8 cellular contexts compared by ENCODE assay signal in the genomic region with DNA sequence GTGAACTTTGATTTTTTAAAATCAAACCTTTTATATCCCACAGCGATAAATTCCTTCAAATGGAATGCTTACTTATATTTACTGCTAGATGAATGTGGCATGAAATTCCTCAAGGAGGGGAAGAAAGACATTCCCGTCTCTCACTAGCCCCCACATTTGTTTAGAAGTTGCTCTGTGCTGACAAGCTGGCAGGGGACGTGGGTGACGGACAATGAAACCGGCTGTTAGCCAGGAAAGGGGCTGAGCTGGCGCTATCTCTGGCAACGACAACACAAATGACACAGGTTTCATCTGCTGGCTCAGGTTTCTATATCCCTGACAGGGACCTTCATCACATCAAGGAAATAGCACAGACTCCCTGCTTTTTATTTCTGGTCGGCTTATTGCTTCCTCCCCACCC.
"Had no signal": no experiment of that assay in that cellular context is flagged by ENCODE, and none has a peak within 500 bp of the region (broad histone marks: within the 10 kb centered on the region; RNA-seq: fewer than 3 reads in every experiment).

No MANE protein-coding gene starts in this region.

- H3K4me3 ChIP-seq: skin epidermis had no signal

- H3K27ac ChIP-seq: skin epidermis, VCaP had no signal

- DNase-seq: activated CD4-positive, alpha-beta memory T cell treated with anti-CD3 and anti-CD28 coated beads, Interleukin-2, amount 10 ng/mL, durations not matched to agents 7 days and 5 days; activated gamma-delta T cell treated with Interleukin-2 at 50 U/mL for 16 hours; activated T-cell treated with anti-CD3 and anti-CD28 coated beads, Interleukin-2, amount 50 U/mL, for 48 hours; cortex of kidney; effector memory CD8-positive, alpha-beta T cell; T-helper 9 cell had no signal

- ATAC-seq: effector memory CD8-positive, alpha-beta T cell had no signal
